ENCODE assay signal across 15 cellular contexts in the genomic region with DNA sequence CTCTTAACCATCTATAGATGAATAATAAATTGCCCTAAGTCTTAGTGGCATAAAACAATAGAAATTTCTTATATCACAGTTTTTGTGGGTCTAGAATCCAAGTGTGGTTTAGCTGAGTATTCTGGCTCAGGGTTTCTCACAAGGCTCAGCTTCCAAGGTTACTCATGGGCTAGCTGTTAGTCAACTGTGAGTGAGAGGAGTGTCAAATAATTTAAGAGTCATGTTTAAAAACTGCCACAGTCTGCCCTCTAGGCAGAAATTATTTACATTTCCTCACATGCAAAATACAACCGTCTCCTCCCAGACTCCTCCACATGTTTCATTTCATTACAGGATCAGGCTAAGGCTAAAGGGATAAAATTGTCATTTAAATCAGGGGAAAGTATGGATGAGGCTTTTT.
A peak's percentile ranks its signal among the peaks of the same experiment; 100 is the strongest.
DNase-seq lines count a peak whose midpoint lies in the region; ATAC-seq and TF ChIP-seq lines count a peak whose summit lies in the region.
"Had no signal": no experiment of that assay in that cellular context is flagged by ENCODE, and none has a peak within 500 bp of the region (broad histone marks: within the 10 kb centered on the region; RNA-seq: fewer than 3 reads in every experiment).

No MANE protein-coding gene starts in this region.

- peak; percentile 52 for DNase-seq in AG09309 (ENCODE audit: low read depth)
- DNase-seq in MG63: peak; percentile 64
- DNase-seq in brain pericyte (ENCODE audit: low read depth, low spot score): peak; percentile 3
- peak; percentile 35 for DNase-seq in kidney epithelial cell (ENCODE audit: low read depth)
- DNase-seq in COLO668 (lab: John Stamatoyannopoulos, UW; ENCODE audit: unreplicated experiment): no peak
- DNase-seq in H7: no peak
- no peak for DNase-seq in stimulated activated CD4-positive, alpha-beta T cell treated with anti-CD3 and anti-CD28 coated beads, Interleukin-12 subunit alpha, Interleukin-12 subunit beta, amount 100 ng/mL, for 4 hours
- DNase-seq: activated CD4-positive, alpha-beta T cell treated with anti-CD3 and anti-CD28 coated beads for 36 hours; activated naive CD4-positive, alpha-beta T cell treated with Interleukin-2 at 50 U/mL for 16 hours; GF-D8; KBM-7; NCI-H2171; SHP77 had no signal

- H3K27me3 ChIP-seq in MG63 (no peaks in the 10 kb centered on the region), kidney epithelial cell (ENCODE audit: control insufficient read depth, insufficient read depth, low read length) (no peaks in the 10 kb centered on the region), H7 (ENCODE audit: control insufficient read depth, insufficient read depth, low read length) (no peaks in the 10 kb centered on the region)
- H3K27me3 ChIP-seq: BLaER1 treated with 17β-estradiol and CSF1 and Interleukin-3, amounts not matched to agents 10 nM and 100 nM had no signal

- no peak for ATAC-seq in GM21737 (IDR thresholded peaks at IDR 0.05; ENCODE audit: unreplicated experiment)
- ATAC-seq: activated CD4-positive, alpha-beta T cell treated with anti-CD3 and anti-CD28 coated beads for 36 hours had no signal

- H3K36me3 ChIP-seq in MG63: no peaks in the 10 kb centered on the region
- no peaks in the 10 kb centered on the region for H3K36me3 ChIP-seq in kidney epithelial cell (ENCODE audit: control insufficient read depth, insufficient read depth, low read length)
- no peaks in the 10 kb centered on the region for H3K36me3 ChIP-seq in H7 (replicated peaks; ENCODE audit: control insufficient read depth, insufficient read depth, low read length)

- H3K9me3 ChIP-seq in MG63: peaks cover 3% of the 10 kb centered on the region; the same call in 1 of the 2 replicates
- H3K9me3 ChIP-seq: BLaER1 treated with 17β-estradiol and CSF1 and Interleukin-3, amounts not matched to agents 10 nM and 100 nM had no signal

- H3K4me3 ChIP-seq in AG09309 (ENCODE audit: control insufficient read depth, low read depth, low read length) (no peak overlapping the region), MG63 (peak overlapping the region; percentile 27), kidney epithelial cell (ENCODE audit: low read depth, low read length) (no peak overlapping the region), H7 (ENCODE audit: insufficient read depth, low read depth, low read length) (no peak overlapping the region)
- H3K4me3 ChIP-seq: BLaER1 treated with 17β-estradiol and CSF1 and Interleukin-3, amounts not matched to agents 10 nM and 100 nM had no signal

- TF ChIP-seq CTCF in AG09309 (IDR thresholded peaks at IDR 0.05; ENCODE audit: control insufficient read depth, insufficient read depth, low read depth, low read length, missing control alignments) (peak; percentile 2), kidney epithelial cell (IDR thresholded peaks at IDR 0.05; ENCODE audit: insufficient read depth, low read length, poor library complexity, severe bottlenecking) (no peak)

Comparison
In these comparisons a context has a peak if more than half of its experiments do, and no peak if none do; other contexts are left out.
1. DNase-seq: peak in AG09309 (single experiment), MG63 (single experiment), brain pericyte (single experiment) and kidney epithelial cell (single experiment); none in COLO668 (single experiment), H7 (single experiment) and stimulated activated CD4-positive, alpha-beta T cell treated with anti-CD3 and anti-CD28 coated beads, Interleukin-12 subunit alpha, Interleukin-12 subunit beta, amount 100 ng/mL, for 4 hours (single experiment).